Comparison of ENCODE assay signal across 25 cellular contexts in genomic region chr6:13049666-13050254, GRCh38.
A peak's percentile ranks its signal among the peaks of the same experiment; 100 is the strongest.
DNase-seq lines count a peak whose midpoint lies in the region; ATAC-seq, FAIRE-seq and TF ChIP-seq lines count a peak whose summit lies in the region.
"Had no signal": no experiment of that assay in that cellular context is flagged by ENCODE, and none has a peak within 500 bp of the region (broad histone marks: within the 10 kb centered on the region; RNA-seq: fewer than 3 reads in every experiment).

No MANE protein-coding gene starts in this region.

- ATAC-seq in HG03097 (IDR thresholded peaks at IDR 0.05; ENCODE audit: low FRiP score, unreplicated experiment) (no peak), GM19397 (IDR thresholded peaks at IDR 0.05; ENCODE audit: unreplicated experiment) (no peak)

- H3K4me3 ChIP-seq in H7 (ENCODE audit: insufficient read depth, low read depth, low read length), result no peak overlapping the region
- H3K4me3 ChIP-seq in bronchial epithelial cell (ENCODE audit: low read depth, low read length), result no peak overlapping the region
- H3K4me3 ChIP-seq: right atrium auricular region, smooth muscle cell, vagina had no signal

- DNase-seq in H7, result peak; percentile 21
- DNase-seq in bronchial epithelial cell (ENCODE audit: low read depth), result no peak
- peak; percentile 20 for DNase-seq in iPS-NIHi7 (ENCODE audit: extremely low spot score)
- no peak for DNase-seq in stimulated activated naive CD4-positive, alpha-beta T cell (lab: John Stamatoyannopoulos, UW)
- DNase-seq: activated CD4-positive, alpha-beta T cell treated with anti-CD3 and anti-CD28 coated beads for 48 hours; activated naive CD4-positive, alpha-beta T cell treated with anti-CD3 and anti-CD28 coated beads, Interleukin-2, amount 50 U/mL, for 16 hours; activated T-cell treated with anti-CD3 and anti-CD28 coated beads for 4 hours; amniotic stem cell; BE2C; DMS153; effector CD4-positive, alpha-beta T cell; glutamatergic neuron; kidney; naive B cell; NCI-H2029 treated with DMSO at 0.1 percent for 48 hours; NCI-H226; NCI-H526 treated with DMSO at 0.1 percent for 48 hours had no signal

- peak; percentile 17 for TF ChIP-seq CTCF in C4-2B (conservative IDR thresholded peaks at IDR 0.05)
- peak; percentile 1 for TF ChIP-seq CTCF in bronchial epithelial cell (IDR thresholded peaks at IDR 0.05; ENCODE audit: insufficient read depth, low read length, severe bottlenecking)

- no peaks in the 10 kb centered on the region for H3K27me3 ChIP-seq in H7 (ENCODE audit: control insufficient read depth, insufficient read depth, low read length)
- no peaks in the 10 kb centered on the region for H3K27me3 ChIP-seq in bronchial epithelial cell (ENCODE audit: control insufficient read depth, insufficient read depth, low read length)
- H3K27me3 ChIP-seq: BE2C, right atrium auricular region, vagina had no signal

- FAIRE-seq in bronchial epithelial cell (lab: Jason Lieb, UNC), result no peak
- FAIRE-seq: colon, GM12892, kidney had no signal

- H3K27ac ChIP-seq in C4-2B, result no peak overlapping the region
- H3K27ac ChIP-seq: right atrium auricular region, vagina had no signal

- no peaks in the 10 kb centered on the region for H3K36me3 ChIP-seq in H7 (replicated peaks; ENCODE audit: control insufficient read depth, insufficient read depth, low read length)
- H3K36me3 ChIP-seq in bronchial epithelial cell (ENCODE audit: control insufficient read depth, insufficient read depth, low read length), result no peaks in the 10 kb centered on the region
- H3K36me3 ChIP-seq: BE2C, right atrium auricular region, vagina had no signal

Comparison
In these comparisons a context has a peak if more than half of its experiments do, and no peak if none do; other contexts are left out.
1. DNase-seq: peak in H7 (single experiment) and iPS-NIHi7 (single experiment); none in bronchial epithelial cell (single experiment) and stimulated activated naive CD4-positive, alpha-beta T cell (0 of 6).